Comparison of ENCODE assay signal across 9 cellular contexts in genomic region chr2:200810252-200810650, GRCh38. TPM values are rescaled to one million over a fixed set of nuclear protein-coding genes. Genes with fewer than 3 reads are reported as not detected.
DNase-seq lines count a peak whose midpoint lies in the region; ATAC-seq, FAIRE-seq and TF ChIP-seq lines count a peak whose summit lies in the region.
"Had no signal": no experiment of that assay in that cellular context is flagged by ENCODE, and none has a peak within 500 bp of the region (broad histone marks: within the 10 kb centered on the region; RNA-seq: fewer than 3 reads in every experiment).

No MANE protein-coding gene starts in this region.

- FAIRE-seq in kidney (lab: Jason Lieb, UNC): no peak
- FAIRE-seq: colon had no signal

- 35% methylated on average over 1 of the region's 1 CpG for WGBS in suprapubic skin

- no peak for TF ChIP-seq POLR2A in suprapubic skin (IDR thresholded peaks at IDR 0.05)

- DNase-seq in activated T-cell treated with anti-CD3 and anti-CD28 coated beads, Interleukin-2, amount 50 U/mL, for 4 hours: no peak
- DNase-seq in activated T-cell treated with anti-CD3 and anti-CD28 coated beads for 4 hours (no peak), kidney (no peak), suprapubic skin (ENCODE audit: low spot score in 2 of 2) (no peak), NOMO-1 treated with dmso at 0.1 percent for 144 hours (lab: John Stamatoyannopoulos, UW; ENCODE audit: unreplicated experiment) (no peak)

- H3K4me3 ChIP-seq in kidney (ENCODE audit: low read length in 2 of 2) (peak overlapping the region; percentile 68 to 83), suprapubic skin (peak overlapping the region; percentile 84)

- peaks cover 14% of the 10 kb centered on the region in 2 donors for H3K36me3 ChIP-seq in kidney (ENCODE audit: control insufficient read depth in 1 of 2, insufficient read depth in 2 of 2, low read length in 2 of 2)
- peaks cover under 1% of the 10 kb centered on the region for H3K36me3 ChIP-seq in suprapubic skin

- peaks cover 40% of the 10 kb centered on the region for H3K4me1 Mint-ChIP-seq in activated T-cell treated with anti-CD3 and anti-CD28 coated beads, Interleukin-2, amount 50 U/mL, for 4 hours (ENCODE audit: low read depth)
- peaks cover 38% of the 10 kb centered on the region for H3K4me1 Mint-ChIP-seq in activated naive CD8-positive, alpha-beta T cell (ENCODE audit: low read depth)

- H3K27ac ChIP-seq in kidney (ENCODE audit: low read depth in 2 of 2, low read length in 2 of 2) (peak overlapping the region; percentile 26 to 99), suprapubic skin (peak overlapping the region; percentile 95)

- no peaks in the 10 kb centered on the region for H3K9me3 Mint-ChIP-seq in activated T-cell treated with anti-CD3 and anti-CD28 coated beads, Interleukin-2, amount 50 U/mL, for 4 hours
- H3K9me3 Mint-ChIP-seq in activated naive CD8-positive, alpha-beta T cell (ENCODE audit: low read depth): no peaks in the 10 kb centered on the region

- peaks cover 20% of the 10 kb centered on the region for H3K36me3 Mint-ChIP-seq in activated T-cell treated with anti-CD3 and anti-CD28 coated beads, Interleukin-2, amount 50 U/mL, for 4 hours (ENCODE audit: insufficient read depth)
- H3K36me3 Mint-ChIP-seq in activated naive CD8-positive, alpha-beta T cell: peaks cover 17% of the 10 kb centered on the region

- no peaks in the 10 kb centered on the region for H3K27me3 Mint-ChIP-seq in activated T-cell treated with anti-CD3 and anti-CD28 coated beads, Interleukin-2, amount 50 U/mL, for 4 hours (ENCODE audit: low read depth)
- H3K27me3 Mint-ChIP-seq in activated naive CD8-positive, alpha-beta T cell: no peaks in the 10 kb centered on the region

- H3K9me3 ChIP-seq in kidney (ENCODE audit: control insufficient read depth in 1 of 2, low read length in 2 of 2): no peaks in the 10 kb centered on the region
- no peaks in the 10 kb centered on the region for H3K9me3 ChIP-seq in suprapubic skin

- H3K4me1 ChIP-seq in kidney (ENCODE audit: control insufficient read depth in 1 of 2, insufficient read depth in 1 of 2, low read depth in 1 of 2, low read length in 2 of 2) (peaks cover 3 to 11% of the 10 kb centered on the region in 2 donors), suprapubic skin (peaks cover 35% of the 10 kb centered on the region)

- H3K27me3 ChIP-seq in suprapubic skin: no peaks in the 10 kb centered on the region

- TF ChIP-seq CTCF in kidney (IDR thresholded peaks at IDR 0.05; ENCODE audit: borderline replicate concordance, extremely low read depth, insufficient read depth): no peak
- TF ChIP-seq CTCF in suprapubic skin (IDR thresholded peaks at IDR 0.05): no peak

- peak overlapping the region in 1 of 2 donors; percentile 83 for H3K9ac ChIP-seq in kidney (ENCODE audit: low read length in 2 of 2)

- intact Hi-C loops in kidney (cut with DNase I): no loop called here

- H3K27ac Mint-ChIP-seq in activated naive CD8-positive, alpha-beta T cell: peak overlapping the region; percentile 95

- peak overlapping the region; percentile 100 for H3K4me3 Mint-ChIP-seq in activated T-cell treated with anti-CD3 and anti-CD28 coated beads, Interleukin-2, amount 50 U/mL, for 4 hours
- peak overlapping the region; percentile 91 for H3K4me3 Mint-ChIP-seq in activated naive CD8-positive, alpha-beta T cell

- ATAC-seq in activated T-cell treated with anti-CD3 and anti-CD28 coated beads, Interleukin-2, amount 50 U/mL, for 4 hours: no peak
- ATAC-seq in GM18502 (IDR thresholded peaks at IDR 0.05; ENCODE audit: poor library complexity, unreplicated experiment): no peak
- no peak for ATAC-seq in GM19467 (IDR thresholded peaks at IDR 0.05; ENCODE audit: unreplicated experiment)

- TF ChIP-seq EP300 in suprapubic skin (IDR thresholded peaks at IDR 0.05): no peak

RNA-seq across cellular contexts. Expression of gene BZW1, which starts 1.5 kb away (rescaled TPM):
- total RNA-seq in activated T-cell treated with anti-CD3 and anti-CD28 coated beads, Interleukin-2, amount 50 U/mL, for 4 hours: 100 to 1,000 TPM; 466 to 484 (median 470) TPM
- total RNA-seq in kidney: 188 TPM
- 50.5 TPM for polyA plus RNA-seq in kidney (ENCODE audit: insufficient read depth, low read depth, low replicate concordance)
- total RNA-seq in suprapubic skin: 100 to 1,000 TPM; 103 to 215 (median 137) TPM

RNA-seq across cellular contexts. Expression of gene CLK1, which starts 54.2 kb away (rescaled TPM):
- total RNA-seq in activated T-cell treated with anti-CD3 and anti-CD28 coated beads, Interleukin-2, amount 50 U/mL, for 4 hours: 100 to 1,000 TPM in 2 of 3 donors, 10 to 100 TPM in 1; 90.1 to 113 (median 108) TPM
- 108 TPM for total RNA-seq in kidney
- polyA plus RNA-seq in kidney (ENCODE audit: insufficient read depth, low read depth, low replicate concordance): 91.4 TPM
- total RNA-seq in suprapubic skin: 100 to 1,000 TPM in 3 of 4 donors, 10 to 100 TPM in 1; 61.0 to 394 (median 130) TPM
